Comparison of ENCODE assay signal across 8 cellular contexts in genomic region chr17:30706004-30706403, GRCh38.
DNase-seq lines count a peak whose midpoint lies in the region; TF ChIP-seq lines count a peak whose summit lies in the region.
"Not testable (repeated sequence)": the region's sequence is repeated elsewhere in the genome, so short reads cannot be mapped to it uniquely, and the experiment has no call there.

No MANE protein-coding gene starts in this region.

- H3K27ac ChIP-seq in BLaER1 treated with 17β-estradiol and CSF1 and Interleukin-3, amounts not matched to agents 10 nM and 100 nM: peak overlapping the region in 6 of 11 experiments; percentile 39 to 66 (median 48); a peak in 8 of 22 replicates
- not testable (repeated sequence) for H3K27ac ChIP-seq in DOHH2 (ENCODE audit: low read depth, low read length); breast epithelium; hepatocyte; suprapubic skin

- TF ChIP-seq POLR2A in breast epithelium (IDR thresholded peaks at IDR 0.05); suprapubic skin (IDR thresholded peaks at IDR 0.05): not testable (repeated sequence)

- H4K20me1 ChIP-seq in BLaER1 treated with 17β-estradiol and CSF1 and Interleukin-3, amounts not matched to agents 10 nM and 100 nM: peaks cover 0 to 19% (median 8%) of the 10 kb centered on the region in 11 experiments; a peak in 19 of 22 replicates
- not testable (repeated sequence) for H4K20me1 ChIP-seq in DOHH2 (ENCODE audit: control insufficient read depth, insufficient read depth, low read depth, low read length); hepatocyte (ENCODE audit: insufficient read depth, poor library complexity, severe bottlenecking)

- H3K4me1 Mint-ChIP-seq in activated CD4-positive, alpha-beta T cell treated with anti-CD3 and anti-CD28 coated beads, Interleukin-2, amount 10 ng/mL, durations not matched to agents 24 days and 14 days: peaks cover 23% of the 10 kb centered on the region
- peaks cover 26% of the 10 kb centered on the region for H3K4me1 Mint-ChIP-seq in nephron

- not testable (repeated sequence) for H3K27ac Mint-ChIP-seq in activated CD4-positive, alpha-beta T cell treated with anti-CD3 and anti-CD28 coated beads, Interleukin-2, amount 10 ng/mL, durations not matched to agents 24 days and 14 days; nephron

- H3K36me3 Mint-ChIP-seq in activated CD4-positive, alpha-beta T cell treated with anti-CD3 and anti-CD28 coated beads, Interleukin-2, amount 10 ng/mL, durations not matched to agents 24 days and 14 days (ENCODE audit: low read depth); nephron (ENCODE audit: low read depth): not testable (repeated sequence)

- peaks cover 16% of the 10 kb centered on the region for H3K79me2 ChIP-seq in DOHH2 (ENCODE audit: control insufficient read depth, low read length)
- H3K79me2 ChIP-seq in hepatocyte: peaks cover 18% of the 10 kb centered on the region

- not testable (repeated sequence) for H3K9me2 ChIP-seq in DOHH2 (replicated peaks; ENCODE audit: control insufficient read depth, low read length); hepatocyte (replicated peaks; ENCODE audit: insufficient read depth)

- not testable (repeated sequence) for H3K9me3 Mint-ChIP-seq in activated CD4-positive, alpha-beta T cell treated with anti-CD3 and anti-CD28 coated beads, Interleukin-2, amount 10 ng/mL, durations not matched to agents 24 days and 14 days; nephron

- 78% methylated on average over 17 of the region's 41 CpGs for WGBS in hepatocyte (ENCODE audit: low lambda C conversion rate, missing lambda C conversion rate)
- no CpG with 5 or more reads among the region's 41 CpGs for WGBS in suprapubic skin

- H3K9ac ChIP-seq in BLaER1 treated with 17β-estradiol and CSF1 and Interleukin-3, amounts not matched to agents 10 nM and 100 nM: peak overlapping the region in 10 of 11 experiments; percentile 38 to 71 (median 64); a peak in 16 of 22 replicates

- peak in 2 of 3 experiments; percentile 17 to 22 for DNase-seq in NCI-H1417 (lab: John Stamatoyannopoulos, UW)
- not testable (repeated sequence) for DNase-seq in activated CD4-positive, alpha-beta T cell treated with anti-CD3 and anti-CD28 coated beads, Interleukin-2, amount 10 ng/mL, durations not matched to agents 24 days and 14 days; breast epithelium (ENCODE audit: low spot score in 2 of 2); hepatocyte (ENCODE audit: low spot score); suprapubic skin (ENCODE audit: low spot score in 2 of 2)

- peak overlapping the region; percentile 35 for H3K4me3 Mint-ChIP-seq in activated CD4-positive, alpha-beta T cell treated with anti-CD3 and anti-CD28 coated beads, Interleukin-2, amount 10 ng/mL, durations not matched to agents 24 days and 14 days
- peak overlapping the region; percentile 40 to 59 (median 50) for H3K4me3 Mint-ChIP-seq in nephron

- intact Hi-C loops in activated CD4-positive, alpha-beta T cell treated with anti-CD3 and anti-CD28 coated beads, Interleukin-2, amount 10 ng/mL, durations not matched to agents 24 days and 14 days (cut with micrococcal nuclease); breast epithelium (cut with DNase I; ENCODE audit: low total_unique reads): not testable (repeated sequence)

- peak overlapping the region; percentile 33 to 94 (median 56) for H3K4me3 ChIP-seq in BLaER1 treated with 17β-estradiol and CSF1 and Interleukin-3, amounts not matched to agents 10 nM and 100 nM
- not testable (repeated sequence) for H3K4me3 ChIP-seq in DOHH2 (ENCODE audit: low read length); hepatocyte
- H3K4me3 ChIP-seq in breast epithelium (peak overlapping the region in 2 of 3 donors; percentile 27 to 52), suprapubic skin (peak overlapping the region; percentile 32)

- not testable (repeated sequence) for H3F3A ChIP-seq in DOHH2 (ENCODE audit: control insufficient read depth, insufficient read depth)

- not testable (repeated sequence) for H3K9me3 ChIP-seq in BLaER1 treated with 17β-estradiol and CSF1 and Interleukin-3, amounts not matched to agents 10 nM and 100 nM (replicated peaks in 1 of 11); DOHH2 (ENCODE audit: control insufficient read depth, insufficient read depth, low read length); breast epithelium; hepatocyte (ENCODE audit: low read depth); suprapubic skin

- H3K27me3 ChIP-seq in BLaER1 treated with 17β-estradiol and CSF1 and Interleukin-3, amounts not matched to agents 10 nM and 100 nM: peaks cover 9 to 16% (median 12%) of the 10 kb centered on the region in 11 experiments
- H3K27me3 ChIP-seq in DOHH2 (ENCODE audit: control insufficient read depth, low read length) (peaks cover 10% of the 10 kb centered on the region), suprapubic skin (peaks cover 27% of the 10 kb centered on the region)
- not testable (repeated sequence) for H3K27me3 ChIP-seq in breast epithelium, hepatocyte

- H3K27me3 Mint-ChIP-seq in activated CD4-positive, alpha-beta T cell treated with anti-CD3 and anti-CD28 coated beads, Interleukin-2, amount 10 ng/mL, durations not matched to agents 24 days and 14 days: peaks cover 59% of the 10 kb centered on the region
- H3K27me3 Mint-ChIP-seq in nephron (ENCODE audit: low read depth): peaks cover 12% of the 10 kb centered on the region

- not testable (repeated sequence) for H2AFZ ChIP-seq in hepatocyte

- not testable (repeated sequence) for H3K36me3 ChIP-seq in BLaER1 treated with 17β-estradiol and CSF1 and Interleukin-3, amounts not matched to agents 10 nM and 100 nM; DOHH2 (ENCODE audit: control insufficient read depth, low read length); breast epithelium; hepatocyte (replicated peaks; ENCODE audit: insufficient read depth, low read depth); suprapubic skin

- not testable (repeated sequence) for TF ChIP-seq EP300 in suprapubic skin (IDR thresholded peaks at IDR 0.05)

- H3K4me1 ChIP-seq in BLaER1 treated with 17β-estradiol and CSF1 and Interleukin-3, amounts not matched to agents 10 nM and 100 nM: peaks cover 26 to 42% (median 34%) of the 10 kb centered on the region in 10 experiments
- H3K4me1 ChIP-seq in DOHH2 (ENCODE audit: control insufficient read depth, low read length) (peaks cover 26% of the 10 kb centered on the region), suprapubic skin (peaks cover 25% of the 10 kb centered on the region)
- not testable (repeated sequence) for H3K4me1 ChIP-seq in breast epithelium; hepatocyte (ENCODE audit: insufficient read depth)

- peak overlapping the region; percentile 91 to 98 (median 96) for H3K4me2 ChIP-seq in BLaER1 treated with 17β-estradiol and CSF1 and Interleukin-3, amounts not matched to agents 10 nM and 100 nM
- 0 out of 2 replicates have a peak overlapping the region, but pooled peaks have one; percentile 4 for H3K4me2 ChIP-seq in DOHH2 (ENCODE audit: low read length)
- H3K4me2 ChIP-seq in hepatocyte: peak overlapping the region; percentile 33

- not testable (repeated sequence) for TF ChIP-seq CTCF in DOHH2 (IDR thresholded peaks at IDR 0.05; ENCODE audit: low read depth, low read length, poor library complexity, severe bottlenecking); breast epithelium (IDR thresholded peaks at IDR 0.05); hepatocyte (IDR thresholded peaks at IDR 0.05; ENCODE audit: poor library complexity); nephron (IDR thresholded peaks at IDR 0.05; ENCODE audit: unreplicated experiment in 3 of 3); suprapubic skin (IDR thresholded peaks at IDR 0.05)

Comparison
In these comparisons a context has a peak if more than half of its experiments do, and no peak if none do; other contexts are left out.
1. H3K4me2 ChIP-seq: peak in every context shown above with its lines; median percentile 96 in BLaER1 treated with 17β-estradiol and CSF1 and Interleukin-3, amounts not matched to agents 10 nM and 100 nM; 33 in hepatocyte; 4 in DOHH2.